In the genomic region with DNA sequence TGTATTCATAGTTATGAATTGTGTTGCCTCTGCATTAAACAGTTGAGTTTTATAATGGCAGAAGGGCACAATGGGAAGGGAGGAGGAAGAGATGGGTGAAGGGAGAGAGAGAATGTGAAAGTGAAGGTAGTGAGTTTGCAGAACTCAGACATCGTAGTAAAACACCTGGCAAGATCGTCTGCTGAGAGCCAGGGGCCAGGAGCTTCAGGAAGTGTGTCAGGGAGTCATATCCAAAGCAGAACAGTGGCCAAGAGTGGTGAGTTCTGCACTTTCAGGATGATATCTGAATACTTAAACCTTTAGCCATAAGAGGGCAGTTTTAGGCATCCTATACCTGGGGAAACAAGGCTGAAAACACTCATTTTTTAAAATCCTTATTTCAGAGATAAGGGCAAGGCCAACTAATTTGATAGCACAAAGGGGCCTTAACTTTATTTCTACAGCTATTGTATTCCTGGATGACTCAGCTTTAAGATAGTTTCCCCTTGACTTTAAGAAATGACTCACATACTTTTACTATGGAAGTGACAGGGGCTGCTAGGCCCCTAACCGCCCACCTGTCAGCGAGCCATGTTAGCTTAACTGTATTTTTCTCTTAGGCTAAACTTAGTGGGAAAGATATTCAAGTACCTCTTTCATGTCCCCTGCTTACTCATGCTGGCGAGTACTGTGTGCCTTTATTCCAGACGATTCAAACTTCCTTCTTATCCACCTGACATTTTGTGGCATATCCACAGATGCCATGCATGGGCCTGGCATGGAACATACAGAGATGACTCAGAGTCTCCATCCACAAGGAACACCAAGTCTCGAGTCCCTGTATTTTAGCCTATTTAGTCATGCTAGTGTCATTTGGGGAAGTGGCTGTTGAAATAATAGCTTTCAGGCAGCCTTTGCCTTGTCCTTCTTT, we compare ENCODE assay signal across 9 cellular contexts. TPM values are rescaled to one million over a fixed set of nuclear protein-coding genes. Genes with fewer than 3 reads are reported as not detected.
DNase-seq lines count a peak whose midpoint lies in the region; ATAC-seq and TF ChIP-seq lines count a peak whose summit lies in the region.
"Had no signal": no experiment of that assay in that cellular context is flagged by ENCODE, and none has a peak within 500 bp of the region (broad histone marks: within the 10 kb centered on the region; RNA-seq: fewer than 3 reads in every experiment).

No MANE protein-coding gene starts in this region.

- H3K4me3 Mint-ChIP-seq in CD8-positive, alpha-beta memory T cell, result peak overlapping the region in 2 of 7 donors; percentile 11 to 23

- no peak for TF ChIP-seq CTCF in foreskin fibroblast (IDR thresholded peaks at IDR 0.05; ENCODE audit: low read depth, low read length)

- H3K27me3 Mint-ChIP-seq in CD8-positive, alpha-beta memory T cell, result no peaks in the 10 kb centered on the region

- no peaks in the 10 kb centered on the region for H3K36me3 ChIP-seq in CD8-positive, alpha-beta memory T cell (ENCODE audit: insufficient read depth, low read length)

- H3K27ac Mint-ChIP-seq in CD8-positive, alpha-beta memory T cell, result peak overlapping the region in 7 of 8 donors; percentile 5 to 79 (median 58)

- no peak overlapping the region for H3K4me3 ChIP-seq in CD8-positive, alpha-beta memory T cell (ENCODE audit: low read length)
- H3K4me3 ChIP-seq in foreskin fibroblast (ENCODE audit: low read depth in 1 of 2, low read length in 2 of 2), result no peak overlapping the region

- H3K4me1 Mint-ChIP-seq in CD8-positive, alpha-beta memory T cell, result peaks cover 7 to 13% (median 11%) of the 10 kb centered on the region in 3 donors

- H3K9me3 Mint-ChIP-seq in CD8-positive, alpha-beta memory T cell, result no peaks in the 10 kb centered on the region

- DNase-seq in CD8-positive, alpha-beta memory T cell, result no peak
- peak; percentile 14 to 45 for DNase-seq in activated CD8-positive, alpha-beta memory T cell treated with anti-CD3 and anti-CD28 coated beads for 4 hours (ENCODE audit: low read depth in 2 of 2)
- peak; percentile 49 to 72 for DNase-seq in foreskin fibroblast
- DNase-seq in stimulated activated CD4-positive, alpha-beta T cell treated with anti-CD3 and anti-CD28 coated beads, Interleukin-1b, Interleukin-23, amount 100 ng/mL, for 4 hours (ENCODE audit: low read depth in 2 of 2), result peak; percentile 21 to 60
- no peak for DNase-seq in NCI-H187 treated with DMSO at 0.1 percent for 48 hours (lab: John Stamatoyannopoulos, UW)
- DNase-seq in NCI-H446 treated with DMSO at 0.1 percent for 48 hours (lab: John Stamatoyannopoulos, UW), result no peak
- DNase-seq: left cardiac atrium had no signal

- CTCF ChIA-PET in CD8-positive, alpha-beta memory T cell (lab: Charles Lee), result interaction anchor here (1.0 to 2.8 kb wide), 7 partner anchors 10 to 252 kb away, joined by 3 to 21 read pairs (median 3); no protein-coding TSS in a partner anchor

- peaks cover 1 to 34% (median 2%) of the 10 kb centered on the region in 3 donors for H3K36me3 Mint-ChIP-seq in CD8-positive, alpha-beta memory T cell

- H3K27me3 ChIP-seq in CD8-positive, alpha-beta memory T cell (ENCODE audit: insufficient read depth, low read length, poor library complexity, severe bottlenecking), result no peaks in the 10 kb centered on the region

- no peaks in the 10 kb centered on the region for H3K9me3 ChIP-seq in CD8-positive, alpha-beta memory T cell (ENCODE audit: low read length)

- POLR2A ChIA-PET in CD8-positive, alpha-beta memory T cell (lab: Charles Lee), result no interaction called here

- ATAC-seq in GM21367 (IDR thresholded peaks at IDR 0.05; ENCODE audit: unreplicated experiment) (peak; percentile 54), HG03571 (IDR thresholded peaks at IDR 0.05; ENCODE audit: unreplicated experiment) (peak; percentile 66)

- no peaks in the 10 kb centered on the region for H3K4me1 ChIP-seq in CD8-positive, alpha-beta memory T cell (ENCODE audit: insufficient read depth, low read length)

- no peak overlapping the region for H3K27ac ChIP-seq in CD8-positive, alpha-beta memory T cell (ENCODE audit: low read depth, low read length)

RNA-seq across cellular contexts. Expression of a gene that starts 53.9 kb away (rescaled TPM):
- not detected for total RNA-seq in CD8-positive, alpha-beta memory T cell
- not detected for polyA plus RNA-seq in CD8-positive, alpha-beta memory T cell
- total RNA-seq: left cardiac atrium had no signal

Comparison
In these comparisons a context has a peak if more than half of its experiments do, and no peak if none do; other contexts are left out.
1. DNase-seq: peak in activated CD8-positive, alpha-beta memory T cell treated with anti-CD3 and anti-CD28 coated beads for 4 hours (2 of 2), foreskin fibroblast (2 of 2) and stimulated activated CD4-positive, alpha-beta T cell treated with anti-CD3 and anti-CD28 coated beads, Interleukin-1b, Interleukin-23, amount 100 ng/mL, for 4 hours (2 of 2); none in CD8-positive, alpha-beta memory T cell (0 of 5), NCI-H187 treated with DMSO at 0.1 percent for 48 hours (single experiment) and NCI-H446 treated with DMSO at 0.1 percent for 48 hours (single experiment).